1 cellular context compared by ENCODE assay signal in the genomic region with DNA sequence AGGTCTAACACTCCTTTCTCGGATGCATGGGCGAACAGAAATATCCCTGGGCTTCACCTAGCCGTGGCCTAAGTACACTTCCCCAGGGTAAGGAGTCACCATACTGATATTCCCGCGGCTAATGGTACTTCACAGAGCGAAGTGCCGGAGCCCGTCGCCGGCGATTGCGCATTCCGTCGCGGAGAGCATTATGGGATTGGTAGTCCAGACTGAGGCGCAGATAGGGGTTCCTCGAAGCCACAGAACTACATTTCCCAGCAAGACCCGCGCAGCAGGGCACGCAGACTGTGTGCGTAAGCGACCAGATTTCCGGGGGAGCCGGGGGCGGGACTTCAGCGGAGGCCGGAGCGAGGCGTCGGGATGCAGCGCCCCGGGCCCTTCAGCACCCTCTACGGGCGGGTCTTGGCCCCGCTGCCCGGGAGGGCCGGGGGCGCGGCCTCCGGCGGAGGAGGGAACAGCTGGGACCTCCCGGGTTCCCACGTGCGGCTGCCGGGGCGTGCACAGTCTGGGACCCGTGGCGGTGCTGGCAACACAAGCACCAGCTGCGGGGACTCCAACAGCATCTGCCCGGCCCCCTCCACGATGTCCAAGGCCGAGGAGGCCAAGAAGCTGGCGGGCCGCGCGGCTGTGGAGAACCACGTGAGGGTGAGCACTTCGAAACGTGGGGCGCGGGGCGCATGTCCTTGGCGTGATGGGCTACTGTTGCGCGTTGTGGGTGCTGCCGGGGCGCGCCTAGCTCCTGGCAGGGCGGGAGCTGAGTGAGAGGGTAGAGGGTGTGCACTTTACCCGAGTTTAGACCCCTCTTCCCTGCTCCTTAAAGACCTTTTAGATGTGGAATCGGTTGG.
A peak's percentile ranks its signal among the peaks of the same experiment; 100 is the strongest.
TF ChIP-seq lines count a peak whose summit lies in the region.

A gene (plus strand): TSS at position 335 of the 845 bp plus-strand sequence. CDS start 26 bp downstream, at position 361.

TF ChIP-seq in K562, 482 proteins besides CTCF, POLR2A, EP300 and RAD21 (continued from another document and continues in another):
- TF ChIP-seq, protein P1, sequence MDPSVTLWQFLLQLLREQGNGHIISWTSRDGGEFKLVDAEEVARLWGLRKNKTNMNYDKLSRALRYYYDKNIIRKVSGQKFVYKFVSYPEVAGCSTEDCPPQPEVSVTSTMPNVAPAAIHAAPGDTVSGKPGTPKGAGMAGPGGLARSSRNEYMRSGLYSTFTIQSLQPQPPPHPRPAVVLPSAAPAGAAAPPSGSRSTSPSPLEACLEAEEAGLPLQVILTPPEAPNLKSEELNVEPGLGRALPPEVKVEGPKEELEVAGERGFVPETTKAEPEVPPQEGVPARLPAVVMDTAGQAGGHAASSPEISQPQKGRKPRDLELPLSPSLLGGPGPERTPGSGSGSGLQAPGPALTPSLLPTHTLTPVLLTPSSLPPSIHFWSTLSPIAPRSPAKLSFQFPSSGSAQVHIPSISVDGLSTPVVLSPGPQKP (CRISPR knock-in tag; IDR thresholded peaks at IDR 0.05) = no peak
- TF ChIP-seq, protein P2, sequence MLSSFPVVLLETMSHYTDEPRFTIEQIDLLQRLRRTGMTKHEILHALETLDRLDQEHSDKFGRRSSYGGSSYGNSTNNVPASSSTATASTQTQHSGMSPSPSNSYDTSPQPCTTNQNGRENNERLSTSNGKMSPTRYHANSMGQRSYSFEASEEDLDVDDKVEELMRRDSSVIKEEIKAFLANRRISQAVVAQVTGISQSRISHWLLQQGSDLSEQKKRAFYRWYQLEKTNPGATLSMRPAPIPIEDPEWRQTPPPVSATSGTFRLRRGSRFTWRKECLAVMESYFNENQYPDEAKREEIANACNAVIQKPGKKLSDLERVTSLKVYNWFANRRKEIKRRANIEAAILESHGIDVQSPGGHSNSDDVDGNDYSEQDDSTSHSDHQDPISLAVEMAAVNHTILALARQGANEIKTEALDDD (IDR thresholded peaks at IDR 0.05) = no peak
- TF ChIP-seq, protein P3, sequence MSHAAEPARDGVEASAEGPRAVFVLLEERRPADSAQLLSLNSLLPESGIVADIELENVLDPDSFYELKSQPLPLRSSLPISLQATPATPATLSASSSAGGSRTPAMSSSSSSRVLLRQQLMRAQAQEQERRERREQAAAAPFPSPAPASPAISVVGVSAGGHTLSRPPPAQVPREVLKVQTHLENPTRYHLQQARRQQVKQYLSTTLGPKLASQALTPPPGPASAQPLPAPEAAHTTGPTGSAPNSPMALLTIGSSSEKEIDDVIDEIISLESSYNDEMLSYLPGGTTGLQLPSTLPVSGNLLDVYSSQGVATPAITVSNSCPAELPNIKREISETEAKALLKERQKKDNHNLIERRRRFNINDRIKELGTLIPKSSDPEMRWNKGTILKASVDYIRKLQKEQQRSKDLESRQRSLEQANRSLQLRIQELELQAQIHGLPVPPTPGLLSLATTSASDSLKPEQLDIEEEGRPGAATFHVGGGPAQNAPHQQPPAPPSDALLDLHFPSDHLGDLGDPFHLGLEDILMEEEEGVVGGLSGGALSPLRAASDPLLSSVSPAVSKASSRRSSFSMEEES (CRISPR knock-in tag; IDR thresholded peaks at IDR 0.05) = no peak
- TF ChIP-seq ZNF583 (CRISPR knock-in tag; IDR thresholded peaks at IDR 0.05) (no peak), CBX8 (IDR thresholded peaks at IDR 0.05; ENCODE audit: borderline replicate concordance, extremely low read depth, low read depth, low read length, poor library complexity, severe bottlenecking) (no peak), ZNF445 (CRISPR knock-in tag; IDR thresholded peaks at IDR 0.05; ENCODE audit: low read depth) (no peak), ZNF143 (CRISPR knock-in tag; IDR thresholded peaks at IDR 0.05) (peak; percentile 97), RCOR1 (IDR thresholded peaks at IDR 0.05; ENCODE audit: borderline replicate concordance in 1 of 2, low read depth in 2 of 2, low read length in 2 of 2) (no peak), XRCC3 (IDR thresholded peaks at IDR 0.05) (no peak), RB1 (IDR thresholded peaks at IDR 0.05; ENCODE audit: low read depth) (peak; percentile 79), RFX5 (IDR thresholded peaks at IDR 0.05; ENCODE audit: low read depth, low read length) (no peak), CREBBP (IDR thresholded peaks at IDR 0.05; ENCODE audit: low read depth, low read length) (no peak), ZNF146 (CRISPR knock-in tag; IDR thresholded peaks at IDR 0.05; ENCODE audit: unreplicated experiment) (no peak), PTTG1 (tag; IDR thresholded peaks at IDR 0.05; ENCODE audit: low read depth) (no peak), ETV5 (CRISPR knock-in tag; IDR thresholded peaks at IDR 0.05; ENCODE audit: low read depth) (0 out of 2 replicates have a peak, but pooled peaks have one; percentile 21), ZBED1 (IDR thresholded peaks at IDR 0.05) (no peak), ZNF165 (CRISPR knock-in tag; IDR thresholded peaks at IDR 0.05; ENCODE audit: borderline replicate concordance) (no peak; the same call in 1 of the 2 replicates), KHSRP (IDR thresholded peaks at IDR 0.05) (peak; percentile 88), BACH1 (tag; IDR thresholded peaks at IDR 0.05) (peak; percentile 58; the same call in 1 of the 2 replicates), NR1H2 (CRISPR knock-in tag; IDR thresholded peaks at IDR 0.05) (no peak), PHF8 (IDR thresholded peaks at IDR 0.05; ENCODE audit: borderline replicate concordance, low read length) (peak; percentile 78; the same call in 1 of the 2 replicates)
- TF ChIP-seq, protein P4, sequence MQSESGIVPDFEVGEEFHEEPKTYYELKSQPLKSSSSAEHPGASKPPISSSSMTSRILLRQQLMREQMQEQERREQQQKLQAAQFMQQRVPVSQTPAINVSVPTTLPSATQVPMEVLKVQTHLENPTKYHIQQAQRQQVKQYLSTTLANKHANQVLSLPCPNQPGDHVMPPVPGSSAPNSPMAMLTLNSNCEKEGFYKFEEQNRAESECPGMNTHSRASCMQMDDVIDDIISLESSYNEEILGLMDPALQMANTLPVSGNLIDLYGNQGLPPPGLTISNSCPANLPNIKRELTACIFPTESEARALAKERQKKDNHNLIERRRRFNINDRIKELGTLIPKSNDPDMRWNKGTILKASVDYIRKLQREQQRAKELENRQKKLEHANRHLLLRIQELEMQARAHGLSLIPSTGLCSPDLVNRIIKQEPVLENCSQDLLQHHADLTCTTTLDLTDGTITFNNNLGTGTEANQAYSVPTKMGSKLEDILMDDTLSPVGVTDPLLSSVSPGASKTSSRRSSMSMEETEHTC (IDR thresholded peaks at IDR 0.05) = no peak
- TF ChIP-seq, protein P5, sequence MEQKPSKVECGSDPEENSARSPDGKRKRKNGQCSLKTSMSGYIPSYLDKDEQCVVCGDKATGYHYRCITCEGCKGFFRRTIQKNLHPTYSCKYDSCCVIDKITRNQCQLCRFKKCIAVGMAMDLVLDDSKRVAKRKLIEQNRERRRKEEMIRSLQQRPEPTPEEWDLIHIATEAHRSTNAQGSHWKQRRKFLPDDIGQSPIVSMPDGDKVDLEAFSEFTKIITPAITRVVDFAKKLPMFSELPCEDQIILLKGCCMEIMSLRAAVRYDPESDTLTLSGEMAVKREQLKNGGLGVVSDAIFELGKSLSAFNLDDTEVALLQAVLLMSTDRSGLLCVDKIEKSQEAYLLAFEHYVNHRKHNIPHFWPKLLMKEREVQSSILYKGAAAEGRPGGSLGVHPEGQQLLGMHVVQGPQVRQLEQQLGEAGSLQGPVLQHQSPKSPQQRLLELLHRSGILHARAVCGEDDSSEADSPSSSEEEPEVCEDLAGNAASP (IDR thresholded peaks at IDR 0.05) = no peak
- TF ChIP-seq, protein P6, sequence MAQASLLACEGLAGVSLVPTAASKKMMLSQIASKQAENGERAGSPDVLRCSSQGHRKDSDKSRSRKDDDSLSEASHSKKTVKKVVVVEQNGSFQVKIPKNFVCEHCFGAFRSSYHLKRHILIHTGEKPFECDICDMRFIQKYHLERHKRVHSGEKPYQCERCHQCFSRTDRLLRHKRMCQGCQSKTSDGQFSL (CRISPR knock-in tag; IDR thresholded peaks at IDR 0.05) = peak; percentile 59; the same call in 1 of the 2 replicates
- TF ChIP-seq, protein P6 (tag; IDR thresholded peaks at IDR 0.05) = 0 out of 4 replicates have a peak, but pooled peaks of 1 of the 2 experiments have one; percentile 19
- TF ChIP-seq, protein P7, sequence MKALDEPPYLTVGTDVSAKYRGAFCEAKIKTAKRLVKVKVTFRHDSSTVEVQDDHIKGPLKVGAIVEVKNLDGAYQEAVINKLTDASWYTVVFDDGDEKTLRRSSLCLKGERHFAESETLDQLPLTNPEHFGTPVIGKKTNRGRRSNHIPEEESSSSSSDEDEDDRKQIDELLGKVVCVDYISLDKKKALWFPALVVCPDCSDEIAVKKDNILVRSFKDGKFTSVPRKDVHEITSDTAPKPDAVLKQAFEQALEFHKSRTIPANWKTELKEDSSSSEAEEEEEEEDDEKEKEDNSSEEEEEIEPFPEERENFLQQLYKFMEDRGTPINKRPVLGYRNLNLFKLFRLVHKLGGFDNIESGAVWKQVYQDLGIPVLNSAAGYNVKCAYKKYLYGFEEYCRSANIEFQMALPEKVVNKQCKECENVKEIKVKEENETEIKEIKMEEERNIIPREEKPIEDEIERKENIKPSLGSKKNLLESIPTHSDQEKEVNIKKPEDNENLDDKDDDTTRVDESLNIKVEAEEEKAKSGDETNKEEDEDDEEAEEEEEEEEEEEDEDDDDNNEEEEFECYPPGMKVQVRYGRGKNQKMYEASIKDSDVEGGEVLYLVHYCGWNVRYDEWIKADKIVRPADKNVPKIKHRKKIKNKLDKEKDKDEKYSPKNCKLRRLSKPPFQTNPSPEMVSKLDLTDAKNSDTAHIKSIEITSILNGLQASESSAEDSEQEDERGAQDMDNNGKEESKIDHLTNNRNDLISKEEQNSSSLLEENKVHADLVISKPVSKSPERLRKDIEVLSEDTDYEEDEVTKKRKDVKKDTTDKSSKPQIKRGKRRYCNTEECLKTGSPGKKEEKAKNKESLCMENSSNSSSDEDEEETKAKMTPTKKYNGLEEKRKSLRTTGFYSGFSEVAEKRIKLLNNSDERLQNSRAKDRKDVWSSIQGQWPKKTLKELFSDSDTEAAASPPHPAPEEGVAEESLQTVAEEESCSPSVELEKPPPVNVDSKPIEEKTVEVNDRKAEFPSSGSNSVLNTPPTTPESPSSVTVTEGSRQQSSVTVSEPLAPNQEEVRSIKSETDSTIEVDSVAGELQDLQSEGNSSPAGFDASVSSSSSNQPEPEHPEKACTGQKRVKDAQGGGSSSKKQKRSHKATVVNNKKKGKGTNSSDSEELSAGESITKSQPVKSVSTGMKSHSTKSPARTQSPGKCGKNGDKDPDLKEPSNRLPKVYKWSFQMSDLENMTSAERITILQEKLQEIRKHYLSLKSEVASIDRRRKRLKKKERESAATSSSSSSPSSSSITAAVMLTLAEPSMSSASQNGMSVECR (CRISPR knock-in tag; IDR thresholded peaks at IDR 0.05) = peak; percentile 92
